8 cellular contexts compared by ENCODE assay signal in the genomic region with DNA sequence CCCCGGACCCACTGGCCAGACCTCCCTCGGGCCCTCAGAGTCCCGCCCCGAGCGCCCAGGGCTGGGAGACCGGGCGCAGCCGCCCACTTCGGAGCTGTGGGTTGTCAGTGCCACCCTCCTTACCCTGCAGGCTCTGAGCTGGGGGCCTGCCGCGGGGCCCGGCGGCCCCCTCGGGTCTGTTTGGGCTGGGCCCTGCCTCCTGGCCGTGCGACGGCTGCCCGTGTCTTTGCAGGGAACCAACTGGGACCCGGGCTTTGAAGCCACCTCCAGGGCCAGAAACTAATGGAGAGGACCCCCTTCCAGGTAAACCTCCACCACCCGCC. TPM values are rescaled to one million over a fixed set of nuclear protein-coding genes. Genes with fewer than 3 reads are reported as not detected.
DNase-seq lines count a peak whose midpoint lies in the region; ATAC-seq, FAIRE-seq and TF ChIP-seq lines count a peak whose summit lies in the region.

No MANE protein-coding gene starts in this region.

- H3K4me1 ChIP-seq in endothelial cell of umbilical vein (ENCODE audit: control insufficient read depth, extremely low read depth, insufficient read depth, low read length) (peaks cover 10% of the 10 kb centered on the region), psoas muscle (peaks cover 8% of the 10 kb centered on the region)

- DNase-seq in GM12865 (ENCODE audit: low read depth) (no peak), MG63 (no peak), endothelial cell of umbilical vein (ENCODE audit: low read depth, low spot score) (no peak), psoas muscle (no peak), NCI-H187 (lab: John Stamatoyannopoulos, UW) (no peak), epidermal melanocyte (ENCODE audit: insufficient read length, low spot score) (no peak)
- DNase-seq in effector CD8-positive, alpha-beta T cell (lab: John Stamatoyannopoulos, UW) = no peak

- no peak for FAIRE-seq in endothelial cell of umbilical vein (lab: Jason Lieb, UNC)

- H4K20me1 ChIP-seq in endothelial cell of umbilical vein (replicated peaks; ENCODE audit: control insufficient read depth, extremely low read depth, insufficient read depth, low read length) = no peaks in the 10 kb centered on the region

- peak overlapping the region; percentile 58 for H3K4me3 ChIP-seq in GM12865 (ENCODE audit: low read depth, low read length)
- H3K4me3 ChIP-seq in MG63 = peak overlapping the region; percentile 60
- peak overlapping the region; percentile 43 to 57 (median 46) for H3K4me3 ChIP-seq in endothelial cell of umbilical vein (replicated peaks in 1 of 3; ENCODE audit: insufficient read depth in 1 of 3, low read depth in 1 of 3, low read length in 3 of 3)
- peak overlapping the region; percentile 77 for H3K4me3 ChIP-seq in psoas muscle

- H3K27ac ChIP-seq in endothelial cell of umbilical vein (ENCODE audit: insufficient read depth, low read depth, low read length) (no peak overlapping the region), psoas muscle (no peak overlapping the region)

- intact Hi-C loops in endothelial cell of umbilical vein (cut with micrococcal nuclease) = loop anchor here (1.0 kb wide), 3 partner anchors 14 to 237 kb away; a partner anchor contains a TSS
- intact Hi-C loops in psoas muscle (cut with DNase I) = no loop called here

- ATAC-seq in psoas muscle = no peak
- ATAC-seq in HG02798 (IDR thresholded peaks at IDR 0.05; ENCODE audit: poor library complexity, unreplicated experiment) = no peak

- TF ChIP-seq CTCF in GM12865 (IDR thresholded peaks at IDR 0.05; ENCODE audit: insufficient read depth, low read depth, low read length, missing control alignments) (no peak), endothelial cell of umbilical vein (IDR thresholded peaks at IDR 0.05; ENCODE audit: extremely low read depth in 1 of 2, insufficient read depth in 1 of 2, low read depth in 1 of 2, low read length in 2 of 2) (no peak), psoas muscle (IDR thresholded peaks at IDR 0.05) (no peak)

- BruUV-seq in endothelial cell of umbilical vein (replicated peaks; lab: Mats Ljungman, UMichigan) = no TSS peak

- CTCF ChIA-PET in endothelial cell of umbilical vein (lab: Charles Lee) = interaction anchor here (1.1 to 1.6 kb wide), 4 partner anchors 9 to 41 kb away, joined by 4 to 8 read pairs (median 6); a partner anchor contains a TSS

- dilution Hi-C loops in endothelial cell of umbilical vein (cut with MboI; ENCODE audit: extremely low pct_ligation_motif_present, low sequenced_read_pairs) = no loop called here

- no peaks in the 10 kb centered on the region for H3K9me1 ChIP-seq in endothelial cell of umbilical vein (replicated peaks; ENCODE audit: control insufficient read depth, extremely low read depth, insufficient read depth, low read length)

- H3K4me2 ChIP-seq in endothelial cell of umbilical vein (ENCODE audit: insufficient read depth, low read length) = peak overlapping the region; percentile 80

- no peaks in the 10 kb centered on the region for H3K27me3 ChIP-seq in MG63
- H3K27me3 ChIP-seq in endothelial cell of umbilical vein (ENCODE audit: control insufficient read depth in 2 of 2, insufficient read depth in 2 of 2, low read length in 2 of 2) = no peaks in the 10 kb centered on the region
- no peaks in the 10 kb centered on the region for H3K27me3 ChIP-seq in psoas muscle (ENCODE audit: insufficient read depth in 3 of 3, low read length in 2 of 3)

- no peaks in the 10 kb centered on the region for H3K9me3 ChIP-seq in MG63
- no peaks in the 10 kb centered on the region for H3K9me3 ChIP-seq in endothelial cell of umbilical vein (replicated peaks; ENCODE audit: control insufficient read depth, insufficient read depth, low read length)
- H3K9me3 ChIP-seq in psoas muscle = no peaks in the 10 kb centered on the region

- WGBS in psoas muscle, 3 donors = 1 to 3% (median 3%) methylated on average over 19 to 20 of the region's 20 CpGs

- peak overlapping the region; percentile 62 for H2AFZ ChIP-seq in endothelial cell of umbilical vein (ENCODE audit: low read depth, low read length)

- no peak overlapping the region for H3K9ac ChIP-seq in endothelial cell of umbilical vein (replicated peaks; ENCODE audit: extremely low read depth, insufficient read depth, low read length)

- H3K79me2 ChIP-seq in endothelial cell of umbilical vein (ENCODE audit: control insufficient read depth, insufficient read depth, low read length) = no peaks in the 10 kb centered on the region

- POLR2A ChIA-PET in endothelial cell of umbilical vein (lab: Charles Lee) = no interaction called here

- TF ChIP-seq POLR2A in endothelial cell of umbilical vein (IDR thresholded peaks at IDR 0.05; ENCODE audit: low read depth, low read length) = no peak

- H3K36me3 ChIP-seq in MG63 = peaks cover 38% of the 10 kb centered on the region
- peaks cover 6 to 13% of the 10 kb centered on the region in 2 experiments for H3K36me3 ChIP-seq in endothelial cell of umbilical vein (ENCODE audit: control insufficient read depth in 2 of 2, extremely low read depth in 1 of 2, insufficient read depth in 2 of 2, low read length in 2 of 2)
- H3K36me3 ChIP-seq in psoas muscle (ENCODE audit: insufficient read depth in 1 of 2, low read depth in 1 of 2) = no peaks in the 10 kb centered on the region

RNA-seq across cellular contexts. Expression of a gene that starts 0.4 kb away (rescaled TPM):
- total RNA-seq in MG63 (2014; rRNA removed; shearing (Covaris generic); ENCODE audit: low replicate concordance) = 32.3 and 38.6 TPM in 2 replicates
- total RNA-seq in endothelial cell of umbilical vein (12.7 and 15.2 TPM in 2 replicates), psoas muscle (1 to 10 TPM in 1 of 4 donors, under 1 TPM in 3; 0.25 to 1.1 (median 0.47) TPM)
- polyA plus RNA-seq in endothelial cell of umbilical vein (7.6 and 8.8 TPM in 2 replicates), psoas muscle (1 to 10 TPM in 2 of 3 donors, under 1 TPM in 1; 0.34 to 3.0 (median 1.2) TPM)
- 6.1 and 7.6 TPM in 2 replicates for polyA plus RNA-seq in endothelial cell of umbilical vein (2011; cell fraction: cytosol; rRNA removed)
- 19.6 and 23.0 TPM in 2 replicates for polyA plus RNA-seq in endothelial cell of umbilical vein (2011; cell fraction: nucleus; rRNA removed)
- 3.7 and 5.1 TPM in 2 replicates for polyA plus RNA-seq in endothelial cell of umbilical vein (2012)
- polyA minus RNA-seq in endothelial cell of umbilical vein = 2.0 and 2.8 TPM in 2 replicates
- 7.6 TPM for polyA minus RNA-seq in endothelial cell of umbilical vein (2011; cell fraction: cytosol; rRNA and poly(A)+ RNA removed)
- 3.3 and 4.5 TPM in 2 replicates for polyA minus RNA-seq in endothelial cell of umbilical vein (2011; cell fraction: nucleus; rRNA and poly(A)+ RNA removed)

RNA-seq across cellular contexts. Expression of a gene that starts 10.7 kb away (rescaled TPM):
- not detected in 2 replicates for total RNA-seq in MG63 (2014; rRNA removed; shearing (Covaris generic); ENCODE audit: low replicate concordance)
- total RNA-seq in endothelial cell of umbilical vein (0.15 TPM in 1 of 2 replicates, not detected in the other), psoas muscle (under 1 TPM in 3 of 4 donors, not detected in 1; 0.13 to 0.20 (median 0.14) TPM)
- polyA plus RNA-seq in endothelial cell of umbilical vein (not detected in 2 replicates), psoas muscle (under 1 TPM in 1 of 3 donors, not detected in 2; 0.01 TPM)
- polyA plus RNA-seq in endothelial cell of umbilical vein (2011; cell fraction: cytosol; rRNA removed) = 0.03 TPM in 1 of 2 replicates, not detected in the other
- polyA plus RNA-seq in endothelial cell of umbilical vein (2011; cell fraction: nucleus; rRNA removed) = not detected in 2 replicates
- polyA plus RNA-seq in endothelial cell of umbilical vein (2012) = not detected in 2 replicates
- not detected in 2 replicates for polyA minus RNA-seq in endothelial cell of umbilical vein
- polyA minus RNA-seq in endothelial cell of umbilical vein (2011; cell fraction: cytosol; rRNA and poly(A)+ RNA removed) = 0.82 TPM
- not detected in 2 replicates for polyA minus RNA-seq in endothelial cell of umbilical vein (2011; cell fraction: nucleus; rRNA and poly(A)+ RNA removed)

RNA-seq across cellular contexts. Expression of a gene that starts 14.6 kb away (rescaled TPM):
- 12.9 and 14.8 TPM in 2 replicates for total RNA-seq in MG63 (2014; rRNA removed; shearing (Covaris generic); ENCODE audit: low replicate concordance)
- total RNA-seq in endothelial cell of umbilical vein (17.3 and 22.8 TPM in 2 replicates), psoas muscle (1 to 10 TPM; 6.0 to 8.9 (median 6.5) TPM)
- polyA plus RNA-seq in endothelial cell of umbilical vein (8.1 and 10.6 TPM in 2 replicates), psoas muscle (1 to 10 TPM; 3.2 to 5.4 (median 4.8) TPM)
- 4.8 and 7.3 TPM in 2 replicates for polyA plus RNA-seq in endothelial cell of umbilical vein (2011; cell fraction: cytosol; rRNA removed)
- 16.4 and 18.5 TPM in 2 replicates for polyA plus RNA-seq in endothelial cell of umbilical vein (2011; cell fraction: nucleus; rRNA removed)
- polyA plus RNA-seq in endothelial cell of umbilical vein (2012) = 7.8 and 8.1 TPM in 2 replicates
- polyA minus RNA-seq in endothelial cell of umbilical vein = 12.4 and 16.1 TPM in 2 replicates
- 8.8 TPM for polyA minus RNA-seq in endothelial cell of umbilical vein (2011; cell fraction: cytosol; rRNA and poly(A)+ RNA removed)
- 8.9 and 10.8 TPM in 2 replicates for polyA minus RNA-seq in endothelial cell of umbilical vein (2011; cell fraction: nucleus; rRNA and poly(A)+ RNA removed)

RNA-seq across cellular contexts. Expression of a gene that starts 31.1 kb away (rescaled TPM):
- total RNA-seq in MG63 (2014; rRNA removed; shearing (Covaris generic); ENCODE audit: low replicate concordance) = 33.3 and 35.9 TPM in 2 replicates
- total RNA-seq in endothelial cell of umbilical vein (46.6 and 48.9 TPM in 2 replicates), psoas muscle (1 to 10 TPM; 1.2 to 1.8 (median 1.7) TPM)
- polyA plus RNA-seq in endothelial cell of umbilical vein (12.8 and 13.9 TPM in 2 replicates), psoas muscle (1 to 10 TPM; 1.1 to 2.3 (median 1.7) TPM)
- 15.5 and 16.8 TPM in 2 replicates for polyA plus RNA-seq in endothelial cell of umbilical vein (2011; cell fraction: cytosol; rRNA removed)
- 27.3 and 27.4 TPM in 2 replicates for polyA plus RNA-seq in endothelial cell of umbilical vein (2011; cell fraction: nucleus; rRNA removed)
- polyA plus RNA-seq in endothelial cell of umbilical vein (2012) = 15.0 and 20.9 TPM in 2 replicates
- polyA minus RNA-seq in endothelial cell of umbilical vein = 31.8 and 33.2 TPM in 2 replicates
- polyA minus RNA-seq in endothelial cell of umbilical vein (2011; cell fraction: cytosol; rRNA and poly(A)+ RNA removed) = 56.3 TPM
- 20.6 and 25.0 TPM in 2 replicates for polyA minus RNA-seq in endothelial cell of umbilical vein (2011; cell fraction: nucleus; rRNA and poly(A)+ RNA removed)

RNA-seq across cellular contexts. Expression of a gene that starts 53.4 kb away (rescaled TPM):
- 15.0 and 19.4 TPM in 2 replicates for total RNA-seq in MG63 (2014; rRNA removed; shearing (Covaris generic); ENCODE audit: low replicate concordance)
- total RNA-seq in endothelial cell of umbilical vein (187 and 194 TPM in 2 replicates), psoas muscle (100 to 1,000 TPM; 116 to 193 (median 182) TPM)
- polyA plus RNA-seq in endothelial cell of umbilical vein (122 and 146 TPM in 2 replicates), psoas muscle (100 to 1,000 TPM; 165 to 241 (median 174) TPM)
- polyA plus RNA-seq in endothelial cell of umbilical vein (2011; cell fraction: cytosol; rRNA removed) = 82.0 and 82.5 TPM in 2 replicates
- polyA plus RNA-seq in endothelial cell of umbilical vein (2011; cell fraction: nucleus; rRNA removed) = 37.3 and 44.2 TPM in 2 replicates
- polyA plus RNA-seq in endothelial cell of umbilical vein (2012) = 209 and 256 TPM in 2 replicates
- 31.4 and 43.3 TPM in 2 replicates for polyA minus RNA-seq in endothelial cell of umbilical vein
- polyA minus RNA-seq in endothelial cell of umbilical vein (2011; cell fraction: cytosol; rRNA and poly(A)+ RNA removed) = 112 TPM
- polyA minus RNA-seq in endothelial cell of umbilical vein (2011; cell fraction: nucleus; rRNA and poly(A)+ RNA removed) = 19.4 and 31.2 TPM in 2 replicates
